Comparison of ENCODE assay signal across 1 cellular context in the genomic region with DNA sequence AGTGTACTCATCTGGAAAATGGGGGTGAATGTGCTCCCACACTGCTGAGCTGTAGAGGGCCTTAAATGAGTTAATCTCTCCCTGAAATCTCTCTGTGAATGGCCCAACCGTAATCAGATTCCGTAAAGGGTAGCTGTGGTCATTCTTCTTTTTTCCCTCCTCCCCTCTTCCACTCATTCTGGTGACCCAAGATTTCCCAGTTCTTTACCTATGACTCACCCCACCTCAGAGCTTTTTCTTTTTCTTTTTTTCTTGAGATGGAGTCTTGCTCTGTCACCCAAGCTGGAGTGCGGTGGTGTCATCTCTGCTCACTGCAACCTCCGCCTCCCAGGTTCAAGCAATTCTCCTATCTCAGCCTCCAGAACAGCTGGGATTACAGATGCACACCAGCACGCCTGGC.
TF ChIP-seq lines count a peak whose summit lies in the region.

No MANE protein-coding gene starts in this region.

TF ChIP-seq in K562, 482 proteins besides CTCF, POLR2A, EP300 and RAD21 (continues in another document):
- TF ChIP-seq ARID2 (IDR thresholded peaks at IDR 0.05), result no peak
- TF ChIP-seq, protein P1, sequence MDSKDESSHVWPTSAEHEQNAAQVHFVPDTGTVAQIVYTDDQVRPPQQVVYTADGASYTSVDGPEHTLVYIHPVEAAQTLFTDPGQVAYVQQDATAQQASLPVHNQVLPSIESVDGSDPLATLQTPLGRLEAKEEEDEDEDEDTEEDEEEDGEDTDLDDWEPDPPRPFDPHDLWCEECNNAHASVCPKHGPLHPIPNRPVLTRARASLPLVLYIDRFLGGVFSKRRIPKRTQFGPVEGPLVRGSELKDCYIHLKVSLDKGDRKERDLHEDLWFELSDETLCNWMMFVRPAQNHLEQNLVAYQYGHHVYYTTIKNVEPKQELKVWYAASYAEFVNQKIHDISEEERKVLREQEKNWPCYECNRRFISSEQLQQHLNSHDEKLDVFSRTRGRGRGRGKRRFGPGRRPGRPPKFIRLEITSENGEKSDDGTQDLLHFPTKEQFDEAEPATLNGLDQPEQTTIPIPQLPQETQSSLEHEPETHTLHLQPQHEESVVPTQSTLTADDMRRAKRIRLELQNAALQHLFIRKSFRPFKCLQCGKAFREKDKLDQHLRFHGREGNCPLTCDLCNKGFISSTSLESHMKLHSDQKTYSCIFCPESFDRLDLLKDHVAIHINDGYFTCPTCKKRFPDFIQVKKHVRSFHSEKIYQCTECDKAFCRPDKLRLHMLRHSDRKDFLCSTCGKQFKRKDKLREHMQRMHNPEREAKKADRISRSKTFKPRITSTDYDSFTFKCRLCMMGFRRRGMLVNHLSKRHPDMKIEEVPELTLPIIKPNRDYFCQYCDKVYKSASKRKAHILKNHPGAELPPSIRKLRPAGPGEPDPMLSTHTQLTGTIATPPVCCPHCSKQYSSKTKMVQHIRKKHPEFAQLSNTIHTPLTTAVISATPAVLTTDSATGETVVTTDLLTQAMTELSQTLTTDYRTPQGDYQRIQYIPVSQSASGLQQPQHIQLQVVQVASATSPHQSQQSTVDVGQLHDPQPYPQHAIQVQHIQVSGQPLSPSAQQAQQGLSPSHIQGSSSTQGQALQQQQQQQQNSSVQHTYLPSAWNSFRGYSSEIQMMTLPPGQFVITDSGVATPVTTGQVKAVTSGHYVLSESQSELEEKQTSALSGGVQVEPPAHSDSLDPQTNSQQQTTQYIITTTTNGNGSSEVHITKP (IDR thresholded peaks at IDR 0.05; ENCODE audit: partially characterized antibody), result no peak
- TF ChIP-seq TRIM24 (IDR thresholded peaks at IDR 0.05), result no peak
- no peak for TF ChIP-seq TSC22D4 (tag; IDR thresholded peaks at IDR 0.05)
- TF ChIP-seq, protein P2, sequence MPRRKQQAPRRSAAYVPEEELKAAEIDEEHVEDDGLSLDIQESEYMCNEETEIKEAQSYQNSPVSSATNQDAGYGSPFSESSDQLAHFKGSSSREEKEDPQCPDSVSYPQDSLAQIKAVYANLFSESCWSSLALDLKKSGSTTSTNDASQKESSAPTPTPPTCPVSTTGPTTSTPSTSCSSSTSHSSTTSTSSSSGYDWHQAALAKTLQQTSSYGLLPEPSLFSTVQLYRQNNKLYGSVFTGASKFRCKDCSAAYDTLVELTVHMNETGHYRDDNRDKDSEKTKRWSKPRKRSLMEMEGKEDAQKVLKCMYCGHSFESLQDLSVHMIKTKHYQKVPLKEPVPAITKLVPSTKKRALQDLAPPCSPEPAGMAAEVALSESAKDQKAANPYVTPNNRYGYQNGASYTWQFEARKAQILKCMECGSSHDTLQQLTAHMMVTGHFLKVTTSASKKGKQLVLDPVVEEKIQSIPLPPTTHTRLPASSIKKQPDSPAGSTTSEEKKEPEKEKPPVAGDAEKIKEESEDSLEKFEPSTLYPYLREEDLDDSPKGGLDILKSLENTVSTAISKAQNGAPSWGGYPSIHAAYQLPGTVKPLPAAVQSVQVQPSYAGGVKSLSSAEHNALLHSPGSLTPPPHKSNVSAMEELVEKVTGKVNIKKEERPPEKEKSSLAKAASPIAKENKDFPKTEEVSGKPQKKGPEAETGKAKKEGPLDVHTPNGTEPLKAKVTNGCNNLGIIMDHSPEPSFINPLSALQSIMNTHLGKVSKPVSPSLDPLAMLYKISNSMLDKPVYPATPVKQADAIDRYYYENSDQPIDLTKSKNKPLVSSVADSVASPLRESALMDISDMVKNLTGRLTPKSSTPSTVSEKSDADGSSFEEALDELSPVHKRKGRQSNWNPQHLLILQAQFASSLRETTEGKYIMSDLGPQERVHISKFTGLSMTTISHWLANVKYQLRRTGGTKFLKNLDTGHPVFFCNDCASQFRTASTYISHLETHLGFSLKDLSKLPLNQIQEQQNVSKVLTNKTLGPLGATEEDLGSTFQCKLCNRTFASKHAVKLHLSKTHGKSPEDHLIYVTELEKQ (CRISPR knock-in tag; IDR thresholded peaks at IDR 0.05), result no peak
- TF ChIP-seq ZNF263 (CRISPR knock-in tag; IDR thresholded peaks at IDR 0.05; ENCODE audit: borderline replicate concordance), result no peak
- TF ChIP-seq RHOXF2B (CRISPR knock-in tag; conservative IDR thresholded peaks at IDR 0.05), result no peak
- TF ChIP-seq ZNF274 (IDR thresholded peaks at IDR 0.05; ENCODE audit: borderline replicate concordance, low read depth, low read length), result no peak
- no peak for TF ChIP-seq ZNF24 (IDR thresholded peaks at IDR 0.05)
- TF ChIP-seq, protein P3, sequence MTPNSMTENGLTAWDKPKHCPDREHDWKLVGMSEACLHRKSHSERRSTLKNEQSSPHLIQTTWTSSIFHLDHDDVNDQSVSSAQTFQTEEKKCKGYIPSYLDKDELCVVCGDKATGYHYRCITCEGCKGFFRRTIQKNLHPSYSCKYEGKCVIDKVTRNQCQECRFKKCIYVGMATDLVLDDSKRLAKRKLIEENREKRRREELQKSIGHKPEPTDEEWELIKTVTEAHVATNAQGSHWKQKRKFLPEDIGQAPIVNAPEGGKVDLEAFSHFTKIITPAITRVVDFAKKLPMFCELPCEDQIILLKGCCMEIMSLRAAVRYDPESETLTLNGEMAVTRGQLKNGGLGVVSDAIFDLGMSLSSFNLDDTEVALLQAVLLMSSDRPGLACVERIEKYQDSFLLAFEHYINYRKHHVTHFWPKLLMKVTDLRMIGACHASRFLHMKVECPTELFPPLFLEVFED (CRISPR knock-in tag; conservative IDR thresholded peaks at IDR 0.05), result no peak
- TF ChIP-seq PHB (CRISPR knock-in tag; IDR thresholded peaks at IDR 0.05), result no peak
- no peak for TF ChIP-seq KDM5B (IDR thresholded peaks at IDR 0.05; ENCODE audit: insufficient replicate concordance, low read depth, low read length)
- TF ChIP-seq COPS2 (conservative IDR thresholded peaks at IDR 0.05), result no peak
- TF ChIP-seq, protein P4, sequence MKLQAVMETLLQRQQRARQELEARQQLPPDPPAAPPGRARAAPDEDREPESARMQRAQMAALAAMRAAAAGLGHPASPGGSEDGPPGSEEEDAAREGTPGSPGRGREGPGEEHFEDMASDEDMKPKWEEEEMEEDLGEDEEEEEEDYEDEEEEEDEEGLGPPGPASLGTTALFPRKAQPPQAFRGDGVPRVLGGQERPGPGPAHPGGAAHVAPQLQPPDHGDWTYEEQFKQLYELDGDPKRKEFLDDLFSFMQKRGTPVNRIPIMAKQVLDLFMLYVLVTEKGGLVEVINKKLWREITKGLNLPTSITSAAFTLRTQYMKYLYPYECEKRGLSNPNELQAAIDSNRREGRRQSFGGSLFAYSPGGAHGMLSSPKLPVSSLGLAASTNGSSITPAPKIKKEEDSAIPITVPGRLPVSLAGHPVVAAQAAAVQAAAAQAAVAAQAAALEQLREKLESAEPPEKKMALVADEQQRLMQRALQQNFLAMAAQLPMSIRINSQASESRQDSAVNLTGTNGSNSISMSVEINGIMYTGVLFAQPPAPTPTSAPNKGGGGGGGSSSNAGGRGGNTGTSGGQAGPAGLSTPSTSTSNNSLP (IDR thresholded peaks at IDR 0.05; ENCODE audit: borderline replicate concordance, low read depth, low read length), result no peak
- TF ChIP-seq, protein P5, sequence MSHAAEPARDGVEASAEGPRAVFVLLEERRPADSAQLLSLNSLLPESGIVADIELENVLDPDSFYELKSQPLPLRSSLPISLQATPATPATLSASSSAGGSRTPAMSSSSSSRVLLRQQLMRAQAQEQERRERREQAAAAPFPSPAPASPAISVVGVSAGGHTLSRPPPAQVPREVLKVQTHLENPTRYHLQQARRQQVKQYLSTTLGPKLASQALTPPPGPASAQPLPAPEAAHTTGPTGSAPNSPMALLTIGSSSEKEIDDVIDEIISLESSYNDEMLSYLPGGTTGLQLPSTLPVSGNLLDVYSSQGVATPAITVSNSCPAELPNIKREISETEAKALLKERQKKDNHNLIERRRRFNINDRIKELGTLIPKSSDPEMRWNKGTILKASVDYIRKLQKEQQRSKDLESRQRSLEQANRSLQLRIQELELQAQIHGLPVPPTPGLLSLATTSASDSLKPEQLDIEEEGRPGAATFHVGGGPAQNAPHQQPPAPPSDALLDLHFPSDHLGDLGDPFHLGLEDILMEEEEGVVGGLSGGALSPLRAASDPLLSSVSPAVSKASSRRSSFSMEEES (CRISPR knock-in tag; IDR thresholded peaks at IDR 0.05), result no peak
- peak; percentile 27 for TF ChIP-seq CBFA2T2 (conservative IDR thresholded peaks at IDR 0.05)
- TF ChIP-seq ZNF507 (tag; conservative IDR thresholded peaks at IDR 0.05), result no peak
- TF ChIP-seq RBM25 (IDR thresholded peaks at IDR 0.05; ENCODE audit: low read depth, low read length, severe bottlenecking), result peak; percentile 55
- TF ChIP-seq, protein P6, sequence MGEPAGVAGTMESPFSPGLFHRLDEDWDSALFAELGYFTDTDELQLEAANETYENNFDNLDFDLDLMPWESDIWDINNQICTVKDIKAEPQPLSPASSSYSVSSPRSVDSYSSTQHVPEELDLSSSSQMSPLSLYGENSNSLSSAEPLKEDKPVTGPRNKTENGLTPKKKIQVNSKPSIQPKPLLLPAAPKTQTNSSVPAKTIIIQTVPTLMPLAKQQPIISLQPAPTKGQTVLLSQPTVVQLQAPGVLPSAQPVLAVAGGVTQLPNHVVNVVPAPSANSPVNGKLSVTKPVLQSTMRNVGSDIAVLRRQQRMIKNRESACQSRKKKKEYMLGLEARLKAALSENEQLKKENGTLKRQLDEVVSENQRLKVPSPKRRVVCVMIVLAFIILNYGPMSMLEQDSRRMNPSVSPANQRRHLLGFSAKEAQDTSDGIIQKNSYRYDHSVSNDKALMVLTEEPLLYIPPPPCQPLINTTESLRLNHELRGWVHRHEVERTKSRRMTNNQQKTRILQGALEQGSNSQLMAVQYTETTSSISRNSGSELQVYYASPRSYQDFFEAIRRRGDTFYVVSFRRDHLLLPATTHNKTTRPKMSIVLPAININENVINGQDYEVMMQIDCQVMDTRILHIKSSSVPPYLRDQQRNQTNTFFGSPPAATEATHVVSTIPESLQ (CRISPR knock-in tag; IDR thresholded peaks at IDR 0.05), result no peak
- TF ChIP-seq TCF7 (IDR thresholded peaks at IDR 0.05; ENCODE audit: borderline replicate concordance), result no peak
- TF ChIP-seq XRCC3 (IDR thresholded peaks at IDR 0.05), result no peak
- TF ChIP-seq, protein P7, sequence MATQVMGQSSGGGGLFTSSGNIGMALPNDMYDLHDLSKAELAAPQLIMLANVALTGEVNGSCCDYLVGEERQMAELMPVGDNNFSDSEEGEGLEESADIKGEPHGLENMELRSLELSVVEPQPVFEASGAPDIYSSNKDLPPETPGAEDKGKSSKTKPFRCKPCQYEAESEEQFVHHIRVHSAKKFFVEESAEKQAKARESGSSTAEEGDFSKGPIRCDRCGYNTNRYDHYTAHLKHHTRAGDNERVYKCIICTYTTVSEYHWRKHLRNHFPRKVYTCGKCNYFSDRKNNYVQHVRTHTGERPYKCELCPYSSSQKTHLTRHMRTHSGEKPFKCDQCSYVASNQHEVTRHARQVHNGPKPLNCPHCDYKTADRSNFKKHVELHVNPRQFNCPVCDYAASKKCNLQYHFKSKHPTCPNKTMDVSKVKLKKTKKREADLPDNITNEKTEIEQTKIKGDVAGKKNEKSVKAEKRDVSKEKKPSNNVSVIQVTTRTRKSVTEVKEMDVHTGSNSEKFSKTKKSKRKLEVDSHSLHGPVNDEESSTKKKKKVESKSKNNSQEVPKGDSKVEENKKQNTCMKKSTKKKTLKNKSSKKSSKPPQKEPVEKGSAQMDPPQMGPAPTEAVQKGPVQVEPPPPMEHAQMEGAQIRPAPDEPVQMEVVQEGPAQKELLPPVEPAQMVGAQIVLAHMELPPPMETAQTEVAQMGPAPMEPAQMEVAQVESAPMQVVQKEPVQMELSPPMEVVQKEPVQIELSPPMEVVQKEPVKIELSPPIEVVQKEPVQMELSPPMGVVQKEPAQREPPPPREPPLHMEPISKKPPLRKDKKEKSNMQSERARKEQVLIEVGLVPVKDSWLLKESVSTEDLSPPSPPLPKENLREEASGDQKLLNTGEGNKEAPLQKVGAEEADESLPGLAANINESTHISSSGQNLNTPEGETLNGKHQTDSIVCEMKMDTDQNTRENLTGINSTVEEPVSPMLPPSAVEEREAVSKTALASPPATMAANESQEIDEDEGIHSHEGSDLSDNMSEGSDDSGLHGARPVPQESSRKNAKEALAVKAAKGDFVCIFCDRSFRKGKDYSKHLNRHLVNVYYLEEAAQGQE (CRISPR knock-in tag; IDR thresholded peaks at IDR 0.05; ENCODE audit: low read depth), result no peak
- TF ChIP-seq HCFC1 (IDR thresholded peaks at IDR 0.05; ENCODE audit: low read depth, low read length), result no peak
- TF ChIP-seq, protein P8, sequence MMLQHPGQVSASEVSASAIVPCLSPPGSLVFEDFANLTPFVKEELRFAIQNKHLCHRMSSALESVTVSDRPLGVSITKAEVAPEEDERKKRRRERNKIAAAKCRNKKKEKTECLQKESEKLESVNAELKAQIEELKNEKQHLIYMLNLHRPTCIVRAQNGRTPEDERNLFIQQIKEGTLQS (IDR thresholded peaks at IDR 0.05), result peak; percentile 59
- TF ChIP-seq, protein P8 (CRISPR knock-in tag; conservative IDR thresholded peaks at IDR 0.05), result no peak
- TF ChIP-seq ARID1B (IDR thresholded peaks at IDR 0.05), result 0 out of 2 replicates have a peak, but pooled peaks have one; percentile 21
- TF ChIP-seq, protein P9, sequence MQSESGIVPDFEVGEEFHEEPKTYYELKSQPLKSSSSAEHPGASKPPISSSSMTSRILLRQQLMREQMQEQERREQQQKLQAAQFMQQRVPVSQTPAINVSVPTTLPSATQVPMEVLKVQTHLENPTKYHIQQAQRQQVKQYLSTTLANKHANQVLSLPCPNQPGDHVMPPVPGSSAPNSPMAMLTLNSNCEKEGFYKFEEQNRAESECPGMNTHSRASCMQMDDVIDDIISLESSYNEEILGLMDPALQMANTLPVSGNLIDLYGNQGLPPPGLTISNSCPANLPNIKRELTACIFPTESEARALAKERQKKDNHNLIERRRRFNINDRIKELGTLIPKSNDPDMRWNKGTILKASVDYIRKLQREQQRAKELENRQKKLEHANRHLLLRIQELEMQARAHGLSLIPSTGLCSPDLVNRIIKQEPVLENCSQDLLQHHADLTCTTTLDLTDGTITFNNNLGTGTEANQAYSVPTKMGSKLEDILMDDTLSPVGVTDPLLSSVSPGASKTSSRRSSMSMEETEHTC (IDR thresholded peaks at IDR 0.05), result no peak
- no peak for TF ChIP-seq NR4A1 (CRISPR knock-in tag; IDR thresholded peaks at IDR 0.05)
- TF ChIP-seq NR4A1 (tag; IDR thresholded peaks at IDR 0.05), result no peak
- TF ChIP-seq FOXK1 (CRISPR knock-in tag; IDR thresholded peaks at IDR 0.05; ENCODE audit: borderline replicate concordance), result no peak
- no peak for TF ChIP-seq ZKSCAN3 (CRISPR knock-in tag; IDR thresholded peaks at IDR 0.05)
- TF ChIP-seq SRSF3 (IDR thresholded peaks at IDR 0.05; ENCODE audit: insufficient read depth, low read length), result no peak
- TF ChIP-seq ZBTB8A (IDR thresholded peaks at IDR 0.05; ENCODE audit: partially characterized antibody), result no peak
- 0 out of 2 replicates have a peak, but pooled peaks have one; percentile 20 for TF ChIP-seq FOSL1 (tag; conservative IDR thresholded peaks at IDR 0.05)
